9 cellular contexts compared by ENCODE assay signal in the genomic region with DNA sequence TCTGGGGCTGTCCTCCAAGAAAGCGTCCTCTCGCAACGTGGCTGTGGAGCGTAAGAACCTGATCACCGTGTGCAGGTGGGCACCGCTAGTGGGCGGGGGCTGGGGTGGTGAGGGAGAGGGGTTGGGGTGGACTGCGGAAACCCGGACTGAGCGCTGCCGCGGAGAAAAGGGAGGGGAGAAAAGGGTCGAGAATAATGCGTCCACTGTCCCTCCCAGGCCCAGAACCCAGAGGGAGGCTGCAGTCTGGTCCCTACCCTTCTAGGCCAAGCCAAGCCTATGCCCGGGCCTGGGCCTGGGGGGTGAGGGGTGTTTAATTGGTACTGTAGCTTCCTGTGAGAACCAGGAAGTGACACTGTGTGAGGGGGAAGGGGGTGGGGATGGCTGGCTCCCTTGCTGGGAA. TPM values are rescaled to one million over a fixed set of nuclear protein-coding genes. Genes with fewer than 3 reads are reported as not detected.
DNase-seq lines count a peak whose midpoint lies in the region; ATAC-seq and TF ChIP-seq lines count a peak whose summit lies in the region.
"Had no signal": no experiment of that assay in that cellular context is flagged by ENCODE, and none has a peak within 500 bp of the region (broad histone marks: within the 10 kb centered on the region; RNA-seq: fewer than 3 reads in every experiment).

No MANE protein-coding gene starts in this region.

- ATAC-seq in T-helper 17 cell, result peak; percentile 2
- no peak for ATAC-seq in GM21367 (IDR thresholded peaks at IDR 0.05; ENCODE audit: unreplicated experiment)
- ATAC-seq in GM18861 (IDR thresholded peaks at IDR 0.05; ENCODE audit: unreplicated experiment), result no peak

- POLR2A ChIA-PET in RWPE1 (lab: Yijun Ruan, JAX; ENCODE audit: low non-redundant PET), result interaction anchor here (0.6 kb wide), 1 partner anchor 124 kb away, joined by 5 read pairs; no protein-coding TSS in a partner anchor

- DNase-seq in activated CD4-positive, alpha-beta T cell treated with anti-CD3 and anti-CD28 coated beads, Interleukin-2, amount 10 ng/mL, durations not matched to agents 24 days and 14 days, result peak; percentile 62
- no peak for DNase-seq in activated CD4-positive, alpha-beta T cell treated with anti-CD3 and anti-CD28 coated beads for 1 hour
- no peak for DNase-seq in T-helper 17 cell
- DNase-seq in superior temporal gyrus (ENCODE audit: extremely low spot score), result peak; percentile 30
- no peak for DNase-seq in RWPE1 (ENCODE audit: low spot score)

- H3K4me1 Mint-ChIP-seq in activated CD4-positive, alpha-beta T cell treated with anti-CD3 and anti-CD28 coated beads, Interleukin-2, amount 10 ng/mL, durations not matched to agents 24 days and 14 days, result peaks cover 3% of the 10 kb centered on the region
- H3K4me1 Mint-ChIP-seq in T-helper 17 cell, result peaks cover 11% of the 10 kb centered on the region

- no peak for TF ChIP-seq CTCF in RWPE1 (conservative IDR thresholded peaks at IDR 0.05; ENCODE audit: low read depth)

- intact Hi-C loops in activated CD4-positive, alpha-beta T cell treated with anti-CD3 and anti-CD28 coated beads, Interleukin-2, amount 10 ng/mL, durations not matched to agents 24 days and 14 days (cut with micrococcal nuclease), result loop anchor here (2.0 kb wide), 1 partner anchor 16 kb away; a partner anchor contains a TSS

- H3K27ac Mint-ChIP-seq in activated CD4-positive, alpha-beta T cell treated with anti-CD3 and anti-CD28 coated beads, Interleukin-2, amount 10 ng/mL, durations not matched to agents 24 days and 14 days, result no peak overlapping the region
- no peak overlapping the region for H3K27ac Mint-ChIP-seq in T-helper 17 cell

- no peaks in the 10 kb centered on the region for H3K9me3 Mint-ChIP-seq in activated CD4-positive, alpha-beta T cell treated with anti-CD3 and anti-CD28 coated beads, Interleukin-2, amount 10 ng/mL, durations not matched to agents 24 days and 14 days
- H3K9me3 Mint-ChIP-seq: IgD-negative memory B cell had no signal

- CTCF ChIA-PET in RWPE1 (lab: Yijun Ruan, JAX), result interaction anchor here (0.6 kb wide), 1 partner anchor 80 kb away, joined by 3 read pairs; no protein-coding TSS in a partner anchor

- H3K4me3 Mint-ChIP-seq in activated CD4-positive, alpha-beta T cell treated with anti-CD3 and anti-CD28 coated beads, Interleukin-2, amount 10 ng/mL, durations not matched to agents 24 days and 14 days, result peak overlapping the region; percentile 29
- H3K4me3 Mint-ChIP-seq in T-helper 17 cell, result peak overlapping the region; percentile 36

- no peaks in the 10 kb centered on the region for H3K36me3 Mint-ChIP-seq in activated CD4-positive, alpha-beta T cell treated with anti-CD3 and anti-CD28 coated beads, Interleukin-2, amount 10 ng/mL, durations not matched to agents 24 days and 14 days (ENCODE audit: low read depth)
- peaks cover 2% of the 10 kb centered on the region for H3K36me3 Mint-ChIP-seq in T-helper 17 cell (ENCODE audit: low read depth)
- H3K36me3 Mint-ChIP-seq: IgD-negative memory B cell had no signal

- H3K27ac ChIP-seq in RWPE1, result no peak overlapping the region

- H3K9me3 ChIP-seq in T-helper 17 cell (ENCODE audit: control insufficient read depth, low read length, poor library complexity, severe bottlenecking), result no peaks in the 10 kb centered on the region

- peak overlapping the region; percentile 27 for H3K4me3 ChIP-seq in iPS-11a (ENCODE audit: low read depth, low read length)

- peaks cover 41% of the 10 kb centered on the region for H3K27me3 Mint-ChIP-seq in activated CD4-positive, alpha-beta T cell treated with anti-CD3 and anti-CD28 coated beads, Interleukin-2, amount 10 ng/mL, durations not matched to agents 24 days and 14 days
- H3K27me3 Mint-ChIP-seq in T-helper 17 cell, result peaks cover 37% of the 10 kb centered on the region

RNA-seq across cellular contexts. Expression of a gene that starts 0.5 kb away (rescaled TPM):
- total RNA-seq in activated CD4-positive, alpha-beta T cell treated with anti-CD3 and anti-CD28 coated beads, Interleukin-2, amount 10 ng/mL, durations not matched to agents 24 days and 14 days, result 0.42 TPM in 1 of 2 replicates, not detected in the other
- under 1 TPM; 0.37 to 0.55 TPM for total RNA-seq in T-helper 17 cell

RNA-seq across cellular contexts. Expression of a gene that starts 15.8 kb away (rescaled TPM):
- total RNA-seq in activated CD4-positive, alpha-beta T cell treated with anti-CD3 and anti-CD28 coated beads, Interleukin-2, amount 10 ng/mL, durations not matched to agents 24 days and 14 days, result 172 TPM in 2 replicates
- total RNA-seq in T-helper 17 cell, result 10 to 100 TPM; 75.9 to 76.5 TPM

RNA-seq across cellular contexts. Expression of a gene that starts 36.2 kb away (rescaled TPM):
- total RNA-seq in activated CD4-positive, alpha-beta T cell treated with anti-CD3 and anti-CD28 coated beads, Interleukin-2, amount 10 ng/mL, durations not matched to agents 24 days and 14 days, result 33.0 and 34.6 TPM in 2 replicates
- total RNA-seq in T-helper 17 cell, result 10 to 100 TPM; 31.7 to 47.7 TPM

RNA-seq across cellular contexts. Expression of a gene that starts 40.9 kb away (rescaled TPM):
- not detected in 2 replicates for total RNA-seq in activated CD4-positive, alpha-beta T cell treated with anti-CD3 and anti-CD28 coated beads, Interleukin-2, amount 10 ng/mL, durations not matched to agents 24 days and 14 days
- total RNA-seq in T-helper 17 cell, result not detected

RNA-seq across cellular contexts. Expression of a gene that starts 54.8 kb away (rescaled TPM):
- 0.21 and 0.26 TPM in 2 replicates for total RNA-seq in activated CD4-positive, alpha-beta T cell treated with anti-CD3 and anti-CD28 coated beads, Interleukin-2, amount 10 ng/mL, durations not matched to agents 24 days and 14 days
- total RNA-seq in T-helper 17 cell, result under 1 TPM; 0.07 to 0.31 TPM

Comparison
In these comparisons a context has a peak if more than half of its experiments do, and no peak if none do; other contexts are left out.
1. DNase-seq: peak in activated CD4-positive, alpha-beta T cell treated with anti-CD3 and anti-CD28 coated beads, Interleukin-2, amount 10 ng/mL, durations not matched to agents 24 days and 14 days (single experiment) and superior temporal gyrus (single experiment); none in activated CD4-positive, alpha-beta T cell treated with anti-CD3 and anti-CD28 coated beads for 1 hour (single experiment), T-helper 17 cell (0 of 3) and RWPE1 (single experiment).